In genomic region chr12:5432011-5432400, GRCh38 we compare ENCODE assay signal across 8 cellular contexts. TPM values are rescaled to one million over a fixed set of nuclear protein-coding genes. Genes with fewer than 3 reads are reported as not detected.
DNase-seq lines count a peak whose midpoint lies in the region; ATAC-seq and TF ChIP-seq lines count a peak whose summit lies in the region.

Gene NTF3, plus strand, starts transcription at chr12:5432108. Its CDS starts 217 bp downstream, at chr12:5432325.

- peaks cover 56% of the 10 kb centered on the region for H3K27me3 Mint-ChIP-seq in T-helper 1 cell treated with Interleukin-12 subunit alpha and Interleukin-12 subunit beta and Interleukin-4 antibody, amounts not matched to agents 30 μg/mL and 1 μg/mL, for 36 hours (ENCODE audit: low read depth)

- no peaks in the 10 kb centered on the region for H3K9me3 ChIP-seq in WERI-Rb-1 (ENCODE audit: severe bottlenecking)
- no peaks in the 10 kb centered on the region for H3K9me3 ChIP-seq in skeletal muscle tissue (ENCODE audit: control insufficient read depth in 3 of 3, low read length in 3 of 3)

- peak within 1 kb of the TSS; percentile 19 for H3K4me3 Mint-ChIP-seq in T-helper 1 cell treated with Interleukin-12 subunit alpha and Interleukin-12 subunit beta and Interleukin-4 antibody, amounts not matched to agents 30 μg/mL and 1 μg/mL, for 36 hours

- H3K4me1 ChIP-seq in skeletal muscle tissue (ENCODE audit: control insufficient read depth in 3 of 3, insufficient read depth in 3 of 3, low read length in 3 of 3): peaks cover 23 to 51% (median 51%) of the 10 kb centered on the region in 3 donors

- no peaks in the 10 kb centered on the region for H3K9me3 Mint-ChIP-seq in T-helper 1 cell treated with Interleukin-12 subunit alpha and Interleukin-12 subunit beta and Interleukin-4 antibody, amounts not matched to agents 30 μg/mL and 1 μg/mL, for 36 hours

- H3K27ac ChIP-seq in WERI-Rb-1 (peak within 1 kb of the TSS; percentile 64), skeletal muscle tissue (ENCODE audit: low read depth, low read length) (no peak within 1 kb of the TSS)

- H3K36me3 Mint-ChIP-seq in T-helper 1 cell treated with Interleukin-12 subunit alpha and Interleukin-12 subunit beta and Interleukin-4 antibody, amounts not matched to agents 30 μg/mL and 1 μg/mL, for 36 hours (ENCODE audit: low read depth): no peaks in the 10 kb centered on the region

- H3K4me1 Mint-ChIP-seq in T-helper 1 cell treated with Interleukin-12 subunit alpha and Interleukin-12 subunit beta and Interleukin-4 antibody, amounts not matched to agents 30 μg/mL and 1 μg/mL, for 36 hours (ENCODE audit: low read depth): peaks cover 1% of the 10 kb centered on the region

- ATAC-seq in HG03097 (IDR thresholded peaks at IDR 0.05; ENCODE audit: low FRiP score, unreplicated experiment) (no peak), HG03521 (IDR thresholded peaks at IDR 0.05; ENCODE audit: unreplicated experiment) (no peak)

- DNase-seq in T-helper 1 cell (no peak), WERI-Rb-1 (peak; percentile 65), hepatic stellate cell (ENCODE audit: low spot score) (peak; percentile 85), DMS114 treated with DMSO at 0.1 percent for 48 hours (lab: John Stamatoyannopoulos, UW; ENCODE audit: unreplicated experiment) (no peak)

- H3K36me3 ChIP-seq in WERI-Rb-1 (no peaks in the 10 kb centered on the region), skeletal muscle tissue (ENCODE audit: control insufficient read depth in 3 of 3, insufficient read depth in 3 of 3, low read length in 3 of 3) (no peaks in the 10 kb centered on the region)

- peak within 1 kb of the TSS in 2 of 3 donors; percentile 61 to 79 for H3K9ac ChIP-seq in skeletal muscle tissue (ENCODE audit: low read depth in 1 of 3, low read length in 3 of 3)

- peak within 1 kb of the TSS; percentile 78 for H3K4me3 ChIP-seq in WERI-Rb-1 (ENCODE audit: low read depth, low read length)
- H3K4me3 ChIP-seq in skeletal muscle tissue (ENCODE audit: low read length in 3 of 3): peak within 1 kb of the TSS; percentile 65 to 73 (median 73)

- TF ChIP-seq CTCF in WERI-Rb-1 (IDR thresholded peaks at IDR 0.05; ENCODE audit: low read depth, low read length): no peak

- H3K27ac Mint-ChIP-seq in T-helper 1 cell treated with Interleukin-12 subunit alpha and Interleukin-12 subunit beta and Interleukin-4 antibody, amounts not matched to agents 30 μg/mL and 1 μg/mL, for 36 hours: no peak within 1 kb of the TSS

- peaks cover 4% of the 10 kb centered on the region for H3K27me3 ChIP-seq in WERI-Rb-1 (ENCODE audit: insufficient read depth, low read depth, severe bottlenecking)
- H3K27me3 ChIP-seq in skeletal muscle tissue (ENCODE audit: control insufficient read depth in 3 of 3, insufficient read depth in 3 of 3, low read length in 3 of 3): peaks cover 31 to 43% (median 36%) of the 10 kb centered on the region in 3 donors

RNA-seq across cellular contexts. Expression of gene NTF3, which starts in this region (rescaled TPM):
- total RNA-seq in skeletal muscle tissue: 2.6 TPM

Comparison
In these comparisons a context has a peak if more than half of its experiments do, and no peak if none do; other contexts are left out.
1. DNase-seq: peak in WERI-Rb-1 (single experiment) and hepatic stellate cell (single experiment); none in T-helper 1 cell (0 of 5) and DMS114 treated with DMSO at 0.1 percent for 48 hours (single experiment).